ENCODE assay signal across 8 cellular contexts in genomic region chr7:128530855-128531104, GRCh38. TPM values are rescaled to one million over a fixed set of nuclear protein-coding genes. Genes with fewer than 3 reads are reported as not detected.
DNase-seq lines count a peak whose midpoint lies in the region; ATAC-seq and TF ChIP-seq lines count a peak whose summit lies in the region.

No MANE protein-coding gene starts in this region.

- H3K36me3 ChIP-seq in CD4-positive, CD25-positive, alpha-beta regulatory T cell (ENCODE audit: control insufficient read depth, insufficient read depth, low read length): no peaks in the 10 kb centered on the region
- H3K36me3 ChIP-seq in duodenal mucosa (ENCODE audit: control insufficient read depth in 1 of 2, insufficient read depth in 2 of 2, low read length in 2 of 2) (no peaks in the 10 kb centered on the region), neutrophil (peaks cover 24% of the 10 kb centered on the region)

- H3K4me3 Mint-ChIP-seq in CD4-positive, CD25-positive, alpha-beta regulatory T cell: peak overlapping the region in 1 of 4 donors; percentile 43

- no peak for ATAC-seq in CD4-positive, CD25-positive, alpha-beta regulatory T cell (ENCODE audit: low read depth in 2 of 2)
- ATAC-seq in GM21360 (IDR thresholded peaks at IDR 0.05; ENCODE audit: unreplicated experiment) (no peak), HG03354 (IDR thresholded peaks at IDR 0.05; ENCODE audit: poor library complexity, severe bottlenecking, unreplicated experiment) (no peak), HG03196 (IDR thresholded peaks at IDR 0.05; ENCODE audit: unreplicated experiment) (no peak)

- no peaks in the 10 kb centered on the region for H3K9me3 ChIP-seq in CD4-positive, CD25-positive, alpha-beta regulatory T cell (ENCODE audit: control insufficient read depth in 2 of 2, low read length in 2 of 2)
- H3K9me3 ChIP-seq in duodenal mucosa (ENCODE audit: control insufficient read depth in 1 of 2, low read length in 2 of 2): no peaks in the 10 kb centered on the region
- H3K9me3 ChIP-seq in neutrophil: no peaks in the 10 kb centered on the region

- H3K4me3 ChIP-seq in CD4-positive, CD25-positive, alpha-beta regulatory T cell (ENCODE audit: low read depth, low read length): no peak overlapping the region
- peak overlapping the region; percentile 61 for H3K4me3 ChIP-seq in HL-60 (replicated peaks; ENCODE audit: insufficient read depth, low read length)
- peak overlapping the region; percentile 51 to 67 for H3K4me3 ChIP-seq in duodenal mucosa (ENCODE audit: low read depth in 1 of 2, low read length in 2 of 2)
- H3K4me3 ChIP-seq in neutrophil (ENCODE audit: low read depth in 1 of 2, low read length in 1 of 2): peak overlapping the region; percentile 71

- no peak overlapping the region for H3K9ac ChIP-seq in duodenal mucosa (ENCODE audit: low read depth in 1 of 2, low read length in 2 of 2)

- H3K4me1 ChIP-seq in CD4-positive, CD25-positive, alpha-beta regulatory T cell (ENCODE audit: control insufficient read depth, insufficient read depth, low read length, poor library complexity, severe bottlenecking): peaks cover 14% of the 10 kb centered on the region
- H3K4me1 ChIP-seq in duodenal mucosa (ENCODE audit: control insufficient read depth in 1 of 2, insufficient read depth in 2 of 2, low read length in 2 of 2) (peaks cover 0 to 17% of the 10 kb centered on the region in 2 donors), neutrophil (ENCODE audit: control insufficient read depth in 1 of 2, insufficient read depth in 1 of 2, low read depth in 1 of 2, low read length in 1 of 2) (peaks cover 19 to 22% of the 10 kb centered on the region in 2 experiments)

- DNase-seq in CD4-positive, CD25-positive, alpha-beta regulatory T cell: no peak
- peak in 1 of 2 experiments; percentile 6 for DNase-seq in HL-60 (ENCODE audit: low read depth in 1 of 2, low spot score in 1 of 2)
- DNase-seq in NCI-H524 treated with DMSO at 0.1 percent for 48 hours (lab: John Stamatoyannopoulos, UW): no peak

- H3K9me3 Mint-ChIP-seq in CD4-positive, CD25-positive, alpha-beta regulatory T cell: no peaks in the 10 kb centered on the region

- no peaks in the 10 kb centered on the region for H3K36me3 Mint-ChIP-seq in CD4-positive, CD25-positive, alpha-beta regulatory T cell

- TF ChIP-seq CTCF in HL-60 (IDR thresholded peaks at IDR 0.05; ENCODE audit: insufficient read depth, low read length) (no peak), neutrophil (IDR thresholded peaks at IDR 0.05) (no peak)

- peaks cover 16 to 44% (median 25%) of the 10 kb centered on the region in 4 donors for H3K4me1 Mint-ChIP-seq in CD4-positive, CD25-positive, alpha-beta regulatory T cell

- no peaks in the 10 kb centered on the region for H3K27me3 Mint-ChIP-seq in CD4-positive, CD25-positive, alpha-beta regulatory T cell

- peak overlapping the region; percentile 87 for H3K27ac ChIP-seq in CD4-positive, CD25-positive, alpha-beta regulatory T cell (ENCODE audit: insufficient read depth, low read length, poor library complexity, severe bottlenecking)
- H3K27ac ChIP-seq in HL-60 (replicated peaks): no peak overlapping the region
- peak overlapping the region; percentile 83 for H3K27ac ChIP-seq in duodenal mucosa (ENCODE audit: low read depth, low read length)
- H3K27ac ChIP-seq in neutrophil: peak overlapping the region; percentile 99

- H3K27ac Mint-ChIP-seq in CD4-positive, CD25-positive, alpha-beta regulatory T cell: no peak overlapping the region

- H3K27me3 ChIP-seq in CD4-positive, CD25-positive, alpha-beta regulatory T cell (ENCODE audit: control insufficient read depth, insufficient read depth, low read length): no peaks in the 10 kb centered on the region
- H3K27me3 ChIP-seq in HL-60 (ENCODE audit: insufficient read depth, poor library complexity, severe bottlenecking): no peaks in the 10 kb centered on the region
- no peaks in the 10 kb centered on the region for H3K27me3 ChIP-seq in duodenal mucosa (ENCODE audit: control insufficient read depth in 1 of 2, insufficient read depth in 2 of 2, low read length in 2 of 2)
- H3K27me3 ChIP-seq in neutrophil: no peaks in the 10 kb centered on the region

RNA-seq across cellular contexts. Expression of gene METTL2B, which starts 54.2 kb away (rescaled TPM):
- 19.6 TPM for total RNA-seq in CD4-positive, CD25-positive, alpha-beta regulatory T cell
- polyA plus RNA-seq in CD4-positive, CD25-positive, alpha-beta regulatory T cell: 10 to 100 TPM in 3 of 4 donors, 1 to 10 TPM in 1; 9.2 to 17.0 (median 13.8) TPM
